ENCODE assay signal across 26 cellular contexts in genomic region chr9:110106698-110107097, GRCh38.
DNase-seq lines count a peak whose midpoint lies in the region; ATAC-seq, FAIRE-seq and TF ChIP-seq lines count a peak whose summit lies in the region.
"Had no signal": no experiment of that assay in that cellular context is flagged by ENCODE, and none has a peak within 500 bp of the region (broad histone marks: within the 10 kb centered on the region; RNA-seq: fewer than 3 reads in every experiment).

No MANE protein-coding gene starts in this region.

- TF ChIP-seq RAD21 in H1 (IDR thresholded peaks at IDR 0.05 in 1 of 2, conservative IDR thresholded peaks at IDR 0.05 in 1 of 2; ENCODE audit: low read depth in 2 of 2, low read length in 2 of 2), result no peak

- H3K9ac ChIP-seq in H1 (replicated peaks in 1 of 4; ENCODE audit: extremely low read depth in 1 of 4, low read depth in 3 of 4, low read length in 3 of 4) (no peak overlapping the region), neural progenitor cell (no peak overlapping the region)

- FAIRE-seq in H1 (lab: Jason Lieb, UNC) (no peak), GM19239 (lab: Jason Lieb, UNC) (no peak)

- no peak overlapping the region for H3K27ac Mint-ChIP-seq in neural progenitor cell
- H3K27ac Mint-ChIP-seq in activated CD8-positive, alpha-beta memory T cell treated with anti-CD3 and anti-CD28 coated beads, Interleukin-2, amount 10 ng/mL, durations not matched to agents 7 days and 5 days, result no peak overlapping the region
- H3K27ac Mint-ChIP-seq: activated CD8-positive, alpha-beta T cell treated with anti-CD3 and anti-CD28 coated beads, Interleukin-2, amount 10 ng/mL, durations not matched to agents 7 days and 5 days; activated naive CD8-positive, alpha-beta T cell treated with anti-CD3 and anti-CD28 coated beads, Interleukin-2, amount 10 ng/mL, durations not matched to agents 7 days and 5 days; CD4-positive, CD25-positive, alpha-beta regulatory T cell; progenitor cell of endocrine pancreas had no signal

- peaks cover 5% of the 10 kb centered on the region for H3K36me3 Mint-ChIP-seq in neural progenitor cell
- H3K36me3 Mint-ChIP-seq in activated CD8-positive, alpha-beta memory T cell treated with anti-CD3 and anti-CD28 coated beads, Interleukin-2, amount 10 ng/mL, durations not matched to agents 7 days and 5 days, result no peaks in the 10 kb centered on the region
- H3K36me3 Mint-ChIP-seq: activated naive CD8-positive, alpha-beta T cell treated with anti-CD3 and anti-CD28 coated beads, Interleukin-2, amount 10 ng/mL, durations not matched to agents 7 days and 5 days had no signal

- H3K27ac ChIP-seq in H1 (ENCODE audit: low read depth, low read length) (no peak overlapping the region), neural progenitor cell (no peak overlapping the region), substantia nigra (ENCODE audit: low read depth, low read length, poor library complexity, severe bottlenecking) (no peak overlapping the region)
- H3K27ac ChIP-seq: heart right ventricle, transverse colon had no signal

- no peaks in the 10 kb centered on the region for H3K9me3 ChIP-seq in H1 (ENCODE audit: insufficient read depth in 2 of 2, low read depth in 1 of 2, low read length in 1 of 2)
- no peaks in the 10 kb centered on the region for H3K9me3 ChIP-seq in neural progenitor cell (ENCODE audit: low read depth)
- H3K9me3 ChIP-seq: heart right ventricle, transverse colon had no signal

- no peak overlapping the region for H2BK15ac ChIP-seq in H1 (ENCODE audit: low read length)

- no peak overlapping the region for H2BK120ac ChIP-seq in H1 (replicated peaks; ENCODE audit: low read depth, low read length)

- peaks cover 0 to 3% (median 0%) of the 10 kb centered on the region in 4 experiments; a peak in 1 of 8 replicates for H3K36me3 ChIP-seq in H1 (ENCODE audit: control insufficient read depth in 2 of 4, insufficient read depth in 4 of 4, low read length in 3 of 4)
- no peaks in the 10 kb centered on the region for H3K36me3 ChIP-seq in neural progenitor cell
- H3K36me3 ChIP-seq: transverse colon had no signal

- CTCF ChIA-PET in H1 (lab: Charles Lee; ENCODE audit: partially characterized antibody), result interaction anchor here (1.4 to 1.5 kb wide), 2 partner anchors 44 to 49 kb away, joined by 4 to 6 read pairs; no protein-coding TSS in a partner anchor
- CTCF ChIA-PET in activated CD8-positive, alpha-beta memory T cell treated with anti-CD3 and anti-CD28 coated beads, Interleukin-2, amount 10 ng/mL, durations not matched to agents 7 days and 5 days (lab: Charles Lee), result no interaction called here

- H4K8ac ChIP-seq in H1 (ENCODE audit: extremely low read depth, insufficient read depth, low read length), result no peak overlapping the region

- H3K4me3 Mint-ChIP-seq in neural progenitor cell, result no peak overlapping the region
- no peak overlapping the region for H3K4me3 Mint-ChIP-seq in activated CD8-positive, alpha-beta memory T cell treated with anti-CD3 and anti-CD28 coated beads, Interleukin-2, amount 10 ng/mL, durations not matched to agents 7 days and 5 days
- H3K4me3 Mint-ChIP-seq: activated CD8-positive, alpha-beta T cell treated with anti-CD3 and anti-CD28 coated beads, Interleukin-2, amount 10 ng/mL, durations not matched to agents 7 days and 5 days; activated naive CD8-positive, alpha-beta T cell treated with anti-CD3 and anti-CD28 coated beads, Interleukin-2, amount 10 ng/mL, durations not matched to agents 7 days and 5 days; CD4-positive, CD25-positive, alpha-beta regulatory T cell; central memory CD8-positive, alpha-beta T cell; nephron progenitor cell had no signal

- H3K4me1 ChIP-seq in H1 (replicated peaks in 1 of 4; ENCODE audit: control insufficient read depth in 3 of 4, insufficient read depth in 4 of 4, low read length in 3 of 4) (peaks cover 2 to 27% (median 9%) of the 10 kb centered on the region in 4 experiments; a peak in 6 of 7 replicates), neural progenitor cell (peaks cover 50% of the 10 kb centered on the region)

- no peak overlapping the region for H3K18ac ChIP-seq in H1 (ENCODE audit: extremely low read depth, low read length)

- TF ChIP-seq EP300 in H1 (IDR thresholded peaks at IDR 0.05; ENCODE audit: borderline replicate concordance in 1 of 2, low read depth in 2 of 2, low read length in 2 of 2), result no peak

- no peak overlapping the region for H3K14ac ChIP-seq in H1 (ENCODE audit: insufficient read length)

- H3K9me3 Mint-ChIP-seq in neural progenitor cell, result no peaks in the 10 kb centered on the region
- no peaks in the 10 kb centered on the region for H3K9me3 Mint-ChIP-seq in activated CD8-positive, alpha-beta memory T cell treated with anti-CD3 and anti-CD28 coated beads, Interleukin-2, amount 10 ng/mL, durations not matched to agents 7 days and 5 days (ENCODE audit: low read depth)
- H3K9me3 Mint-ChIP-seq: activated naive CD8-positive, alpha-beta T cell treated with anti-CD3 and anti-CD28 coated beads, Interleukin-2, amount 10 ng/mL, durations not matched to agents 7 days and 5 days; central memory CD8-positive, alpha-beta T cell; nephron progenitor cell had no signal

- no peak for TF ChIP-seq CTCF in H1 (IDR thresholded peaks at IDR 0.05; ENCODE audit: control extremely low read depth in 1 of 3, insufficient read depth in 1 of 3, low read depth in 1 of 3, low read length in 3 of 3)
- TF ChIP-seq CTCF in neural progenitor cell (IDR thresholded peaks at IDR 0.05), result no peak

- no peak overlapping the region for H3K56ac ChIP-seq in H1 (replicated peaks; ENCODE audit: insufficient read length, low read depth, low read length)

- no peak for ATAC-seq in activated CD8-positive, alpha-beta memory T cell treated with anti-CD3 and anti-CD28 coated beads, Interleukin-2, amount 10 ng/mL, durations not matched to agents 7 days and 5 days
- no peak for ATAC-seq in GM21825 (IDR thresholded peaks at IDR 0.05; ENCODE audit: unreplicated experiment)
- ATAC-seq: activated CD8-positive, alpha-beta T cell treated with anti-CD3 and anti-CD28 coated beads, Interleukin-2, amount 10 ng/mL, durations not matched to agents 7 days and 5 days; heart right ventricle; left lobe of liver; Panc1 had no signal

- H2BK12ac ChIP-seq in H1 (ENCODE audit: low read depth, low read length), result no peak overlapping the region

- no peak overlapping the region for H3K4ac ChIP-seq in H1 (replicated peaks; ENCODE audit: insufficient read length, low read depth, low read length)

- DNase-seq in ELF-1 (ENCODE audit: low read depth, low spot score), result peak; percentile 62
- peak; percentile 34 for DNase-seq in NCI-H69 (lab: John Stamatoyannopoulos, UW)
- no peak for DNase-seq in H1 (ENCODE audit: low read depth in 1 of 2, low spot score in 2 of 2)
- DNase-seq in neural progenitor cell (ENCODE audit: low spot score), result peak; percentile 62
- no peak for DNase-seq in activated CD8-positive, alpha-beta memory T cell treated with anti-CD3 and anti-CD28 coated beads, Interleukin-2, amount 10 ng/mL, durations not matched to agents 7 days and 5 days
- DNase-seq in GM19239 (ENCODE audit: insufficient read length, low spot score), result no peak
- no peak for DNase-seq in substantia nigra (lab: John Stamatoyannopoulos, UW)
- DNase-seq: activated CD4-positive, alpha-beta T cell treated with anti-CD3 and anti-CD28 coated beads for 1 hour; activated CD8-positive, alpha-beta T cell treated with anti-CD3 and anti-CD28 coated beads, Interleukin-2, amount 10 ng/mL, durations not matched to agents 7 days and 5 days; activated effector memory CD4-positive, alpha-beta T cell treated with anti-CD3 and anti-CD28 coated beads, Interleukin-2, amount 50 U/mL, for 16 hours; activated naive CD8-positive, alpha-beta T cell treated with anti-CD3 and anti-CD28 coated beads, Interleukin-2, amount 10 ng/mL, durations not matched to agents 7 days and 5 days; CD4-positive, CD25-positive, alpha-beta regulatory T cell; GDM1; GOT3; heart right ventricle; NCI-H1048; NCI-H2029; NCI-H446; nephron progenitor cell; SHP77 treated with DMSO at 0.1 percent for 48 hours; transverse colon had no signal

- H3K23me2 ChIP-seq in H1 (ENCODE audit: low read depth, low read length), result no peaks in the 10 kb centered on the region

- peaks cover 37% of the 10 kb centered on the region for H3K4me1 Mint-ChIP-seq in neural progenitor cell
- H3K4me1 Mint-ChIP-seq in activated CD8-positive, alpha-beta memory T cell treated with anti-CD3 and anti-CD28 coated beads, Interleukin-2, amount 10 ng/mL, durations not matched to agents 7 days and 5 days, result no peaks in the 10 kb centered on the region
- H3K4me1 Mint-ChIP-seq: central memory CD8-positive, alpha-beta T cell had no signal

- H4K5ac ChIP-seq in H1 (ENCODE audit: insufficient read length, low read depth, low read length), result no peak overlapping the region

- no peak for TF ChIP-seq POLR2A in H1 (IDR thresholded peaks at IDR 0.05; ENCODE audit: control extremely low read depth in 1 of 2, low read depth in 2 of 2, low read length in 2 of 2)

- no peaks in the 10 kb centered on the region for H3K27me3 ChIP-seq in H1 (replicated peaks in 1 of 4; ENCODE audit: control insufficient read depth in 3 of 4, extremely low read depth in 1 of 4, insufficient read depth in 3 of 4, low read length in 3 of 4)
- H3K27me3 ChIP-seq in neural progenitor cell, result no peaks in the 10 kb centered on the region
- H3K27me3 ChIP-seq: heart right ventricle, transverse colon had no signal

- no peak overlapping the region for H2BK5ac ChIP-seq in H1 (ENCODE audit: low read depth, low read length)

- 97% methylated on average over 2 of the region's 2 CpGs; no CpG with 5 or more reads in 1 of the 2 experiments for WGBS in H1 (ENCODE audit: extremely low coverage in 1 of 2, insufficient coverage in 1 of 2, insufficient read length in 1 of 2, insufficient replicate concordance in 2 of 2, low coverage in 1 of 2, low lambda C conversion rate in 2 of 2, missing lambda C conversion rate in 1 of 2), 2 experiments

- no peak overlapping the region for H3K23ac ChIP-seq in H1 (ENCODE audit: insufficient read length)

- H3K79me1 ChIP-seq in H1 (ENCODE audit: low read depth, low read length), result peaks cover 2% of the 10 kb centered on the region; the same call in 1 of the 2 replicates

- H3K4me3 ChIP-seq in H1 (ENCODE audit: extremely low read depth in 1 of 4, insufficient read depth in 2 of 4, low read depth in 3 of 4, low read length in 4 of 4), result no peak overlapping the region
- no peak overlapping the region for H3K4me3 ChIP-seq in neural progenitor cell
- H3K4me3 ChIP-seq: heart right ventricle, transverse colon had no signal

- H4K91ac ChIP-seq in H1 (replicated peaks; ENCODE audit: insufficient read length, low read length), result no peak overlapping the region

- peaks cover 4% of the 10 kb centered on the region for H3K27me3 Mint-ChIP-seq in neural progenitor cell (ENCODE audit: insufficient read depth, low read depth)
- no peaks in the 10 kb centered on the region for H3K27me3 Mint-ChIP-seq in activated CD8-positive, alpha-beta memory T cell treated with anti-CD3 and anti-CD28 coated beads, Interleukin-2, amount 10 ng/mL, durations not matched to agents 7 days and 5 days
- H3K27me3 Mint-ChIP-seq: CD4-positive, CD25-positive, alpha-beta regulatory T cell; central memory CD8-positive, alpha-beta T cell; progenitor cell of endocrine pancreas had no signal

- H2AK5ac ChIP-seq in H1 (ENCODE audit: low read depth, low read length), result peak overlapping the region; percentile 3; the same call in 1 of the 2 replicates

- H2AFZ ChIP-seq in H1 (ENCODE audit: low read length) (no peak overlapping the region), neural progenitor cell (replicated peaks) (no peak overlapping the region)

- H3F3A ChIP-seq in neural progenitor cell (ENCODE audit: low read depth), result peaks cover 3% of the 10 kb centered on the region

- no peak overlapping the region for H2BK20ac ChIP-seq in H1 (ENCODE audit: low read length)

- H4K20me1 ChIP-seq in H1 (replicated peaks in 1 of 2; ENCODE audit: control insufficient read depth in 1 of 2, insufficient read depth in 2 of 2, low read length in 2 of 2), result peaks cover 2 to 4% of the 10 kb centered on the region in 2 experiments
- H4K20me1 ChIP-seq in neural progenitor cell (ENCODE audit: low read depth), result peaks cover 65% of the 10 kb centered on the region

- POLR2A ChIA-PET in H1 (lab: Charles Lee; ENCODE audit: partially characterized antibody), result interaction anchor here (1.0 kb wide), 1 partner anchor 9 kb away, joined by 3 read pairs; no protein-coding TSS in a partner anchor

- H3K79me2 ChIP-seq in H1 (ENCODE audit: control insufficient read depth in 1 of 2, insufficient read depth in 2 of 2, low read length in 2 of 2) (peaks cover 0 to 55% of the 10 kb centered on the region in 2 experiments; a peak in 2 of 4 replicates), neural progenitor cell (ENCODE audit: low read depth) (peaks cover 22% of the 10 kb centered on the region)

- no peak overlapping the region for H3K4me2 ChIP-seq in H1 (ENCODE audit: insufficient read depth in 1 of 2, low read depth in 2 of 2, low read length in 2 of 2)
- peak overlapping the region; percentile 53 for H3K4me2 ChIP-seq in neural progenitor cell

Comparison
In these comparisons a context has a peak if more than half of its experiments do, and no peak if none do; other contexts are left out.
1. DNase-seq: peak in ELF-1 (single experiment), NCI-H69 (single experiment) and neural progenitor cell (single experiment); none in H1 (0 of 2), activated CD8-positive, alpha-beta memory T cell treated with anti-CD3 and anti-CD28 coated beads, Interleukin-2, amount 10 ng/mL, durations not matched to agents 7 days and 5 days (single experiment), GM19239 (single experiment) and substantia nigra (0 of 49).